Comparison of ENCODE assay signal across 18 cellular contexts in the genomic region with DNA sequence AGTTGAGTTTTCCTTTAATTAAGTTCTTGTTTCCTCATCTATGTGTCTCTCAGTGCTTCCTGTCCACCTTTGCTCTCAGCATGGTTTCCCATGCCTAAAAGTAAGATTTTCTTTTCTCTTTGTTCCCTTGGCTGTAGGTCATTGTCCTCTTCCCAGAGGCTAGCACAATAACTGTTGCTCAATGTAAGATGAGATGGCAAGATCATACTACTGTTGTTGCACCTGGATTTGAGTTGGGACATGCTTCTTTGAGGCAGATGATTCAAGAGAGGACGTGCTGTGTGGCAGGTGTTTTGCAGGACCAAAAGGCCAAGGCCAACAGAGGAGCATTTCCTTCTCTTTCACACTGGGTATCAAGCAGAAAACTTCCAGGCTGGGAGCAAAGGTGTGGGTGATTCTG. TPM values are rescaled to one million over a fixed set of nuclear protein-coding genes. Genes with fewer than 3 reads are reported as not detected.
"Had no signal": no experiment of that assay in that cellular context is flagged by ENCODE, and none has a peak within 500 bp of the region (broad histone marks: within the 10 kb centered on the region; RNA-seq: fewer than 3 reads in every experiment).

No MANE protein-coding gene starts in this region.

- H3K4me3 ChIP-seq: ascending aorta, dorsolateral prefrontal cortex, ovary, testis had no signal

- H3K27me3 ChIP-seq: ascending aorta, ovary, testis had no signal

- DNase-seq: activated CD4-positive, alpha-beta T cell treated with anti-CD3 and anti-CD28 coated beads for 4 hours; activated CD8-positive, alpha-beta memory T cell treated with anti-CD3 and anti-CD28 coated beads, Interleukin-2, amount 50 U/mL, for 4 hours; activated CD8-positive, alpha-beta T cell treated with anti-CD3 and anti-CD28 coated beads for 36 hours; activated naive CD4-positive, alpha-beta T cell; activated naive CD8-positive, alpha-beta T cell treated with anti-CD3 and anti-CD28 coated beads, Interleukin-2, amount 50 U/mL, for 24 hours; dorsolateral prefrontal cortex; glutamatergic neuron; ovary; stimulated activated CD4-positive, alpha-beta T cell treated with anti-CD3 and anti-CD28 coated beads, Interleukin-15, amount 100 ng/mL, for 24 hours; stimulated activated CD4-positive, alpha-beta T cell treated with anti-CD3 and anti-CD28 coated beads, Interleukin-4, amount 100 ng/mL, for 4 hours; stimulated activated naive CD8-positive, alpha-beta T cell treated with anti-CD3 and anti-CD28 coated beads, Interleukin-15, amount 100 ng/mL, for 72 hours; testis; WERI-Rb-1 had no signal

- H3K9me3 ChIP-seq: ascending aorta, ovary, testis had no signal

- H3K36me3 ChIP-seq: ascending aorta, ovary, WERI-Rb-1 had no signal

- ATAC-seq: activated CD8-positive, alpha-beta T cell treated with anti-CD3 and anti-CD28 coated beads for 36 hours; activated naive CD8-positive, alpha-beta T cell treated with anti-CD3 and anti-CD28 coated beads, Interleukin-2, amount 50 U/mL, for 24 hours; esophagus mucosa; stimulated activated naive CD8-positive, alpha-beta T cell treated with anti-CD3 and anti-CD28 coated beads, Interleukin-15, amount 100 ng/mL, for 72 hours had no signal

- H3K4me1 ChIP-seq: ascending aorta, testis had no signal

- H3K27ac ChIP-seq: ascending aorta, dorsolateral prefrontal cortex, ovary, testis, WERI-Rb-1 had no signal

RNA-seq across cellular contexts. Expression of gene NELL1, which starts 11.3 kb away (rescaled TPM):
- total RNA-seq: activated CD8-positive, alpha-beta T cell treated with anti-CD3 and anti-CD28 coated beads for 36 hours; ascending aorta; esophagus mucosa; myocyte; ureter had no signal

RNA-seq across cellular contexts. Expression of gene SLC6A5, which starts 58.7 kb away (rescaled TPM):
- total RNA-seq: activated CD8-positive, alpha-beta T cell treated with anti-CD3 and anti-CD28 coated beads for 36 hours; ascending aorta; esophagus mucosa; lower leg skin; myocyte; ovary; ureter had no signal
